ENCODE assay signal across 9 cellular contexts in genomic region chr1:50735443-50735842, GRCh38.
DNase-seq lines count a peak whose midpoint lies in the region; ATAC-seq, FAIRE-seq and TF ChIP-seq lines count a peak whose summit lies in the region.
"Had no signal": no experiment of that assay in that cellular context is flagged by ENCODE, and none has a peak within 500 bp of the region (broad histone marks: within the 10 kb centered on the region; RNA-seq: fewer than 3 reads in every experiment).

No MANE protein-coding gene starts in this region.

- 41% methylated on average over 2 of the region's 2 CpGs for WGBS in A549 (ENCODE audit: missing lambda C conversion rate)

- POLR2A ChIA-PET in A549 (lab: Yijun Ruan, JAX): no interaction called here

- H3K27me3 Mint-ChIP-seq in activated T-cell treated with anti-CD3 and anti-CD28 coated beads, Interleukin-2, amount 50 U/mL, for 72 hours (ENCODE audit: low read depth): no peaks in the 10 kb centered on the region
- H3K27me3 Mint-ChIP-seq: activated naive CD8-positive, alpha-beta T cell treated with anti-CD3 and anti-CD28 coated beads, Interleukin-2, amount 10 ng/mL, durations not matched to agents 7 days and 5 days had no signal

- H3K27ac Mint-ChIP-seq in activated T-cell treated with anti-CD3 and anti-CD28 coated beads, Interleukin-2, amount 50 U/mL, for 72 hours: no peak overlapping the region
- H3K27ac Mint-ChIP-seq: activated naive CD8-positive, alpha-beta T cell treated with anti-CD3 and anti-CD28 coated beads, Interleukin-2, amount 10 ng/mL, durations not matched to agents 7 days and 5 days had no signal

- TF ChIP-seq CTCF in A549 (IDR thresholded peaks at IDR 0.05) (peak; percentile 44), GM12872 (IDR thresholded peaks at IDR 0.05; ENCODE audit: insufficient read depth, low read depth, low read length) (peak; percentile 25; the same call in 1 of the 3 replicates)

- H3K4me3 Mint-ChIP-seq in activated T-cell treated with anti-CD3 and anti-CD28 coated beads, Interleukin-2, amount 50 U/mL, for 72 hours: no peak overlapping the region
- H3K4me3 Mint-ChIP-seq: activated naive CD8-positive, alpha-beta T cell treated with anti-CD3 and anti-CD28 coated beads, Interleukin-2, amount 10 ng/mL, durations not matched to agents 7 days and 5 days had no signal

- TF ChIP-seq EP300 in A549 (IDR thresholded peaks at IDR 0.05): no peak

- CTCF ChIA-PET in A549 (lab: Yijun Ruan, JAX): interaction anchor here (1.1 to 1.7 kb wide), 2 partner anchors 9 to 367 kb away, joined by 4 to 10 read pairs; no protein-coding TSS in a partner anchor

- H3K9me3 Mint-ChIP-seq in activated T-cell treated with anti-CD3 and anti-CD28 coated beads, Interleukin-2, amount 50 U/mL, for 72 hours: no peaks in the 10 kb centered on the region

- peak in 1 of 2 experiments; percentile 34; a peak in 1 of 5 replicates for TF ChIP-seq RAD21 in A549 (conservative IDR thresholded peaks at IDR 0.05 in 1 of 2, IDR thresholded peaks at IDR 0.05 in 1 of 2)

- no peak for ATAC-seq in A549
- ATAC-seq in activated T-cell treated with anti-CD3 and anti-CD28 coated beads, Interleukin-2, amount 50 U/mL, for 72 hours (replicated peaks in 1 of 2): no peak

- H3K4me1 ChIP-seq in A549: no peaks in the 10 kb centered on the region

- H3K4me3 ChIP-seq in A549: no peak overlapping the region

- no peaks in the 10 kb centered on the region for H3K9me3 ChIP-seq in A549

- no peak for FAIRE-seq in A549 (lab: Jason Lieb, UNC)

- H3K4me2 ChIP-seq in A549: no peak overlapping the region

- TF ChIP-seq POLR2A in A549 (IDR thresholded peaks at IDR 0.05; ENCODE audit: low read length): no peak

- no peak overlapping the region for H3K27ac ChIP-seq in A549

- no peaks in the 10 kb centered on the region for H3K4me1 Mint-ChIP-seq in activated T-cell treated with anti-CD3 and anti-CD28 coated beads, Interleukin-2, amount 50 U/mL, for 72 hours (ENCODE audit: low read depth)

- DNase-seq in A549 (ENCODE audit: low read depth in 1 of 2, low spot score in 1 of 2) (peak; percentile 13 to 18), RKO (ENCODE audit: low spot score) (peak; percentile 45), globus pallidus (ENCODE audit: low spot score) (peak; percentile 51), DMS79 (lab: John Stamatoyannopoulos, UW) (no peak)
- DNase-seq in activated CD4-positive, CD25-positive, alpha-beta regulatory T cell treated with anti-CD3 and anti-CD28 coated beads, Interleukin-2, amount 50 U/mL, for 72 hours: no peak
- no peak for DNase-seq in activated effector memory CD4-positive, alpha-beta T cell treated with anti-CD3 and anti-CD28 coated beads, Interleukin-2, amount 50 U/mL, for 16 hours
- DNase-seq in activated T-cell treated with anti-CD3 and anti-CD28 coated beads, Interleukin-2, amount 50 U/mL, for 72 hours: no peak
- DNase-seq: activated naive CD8-positive, alpha-beta T cell treated with anti-CD3 and anti-CD28 coated beads, Interleukin-2, amount 10 ng/mL, durations not matched to agents 7 days and 5 days had no signal

- peaks cover 0 to 4% of the 10 kb centered on the region in 2 donors for H3K36me3 Mint-ChIP-seq in activated T-cell treated with anti-CD3 and anti-CD28 coated beads, Interleukin-2, amount 50 U/mL, for 72 hours (ENCODE audit: insufficient read depth in 2 of 2)

TF ChIP-seq in A549, 52 proteins besides CTCF, POLR2A, EP300 and RAD21:
- no peak for TF ChIP-seq HOXA7 (CRISPR knock-in tag; IDR thresholded peaks at IDR 0.05)
- TF ChIP-seq SREBF2 (IDR thresholded peaks at IDR 0.05): no peak
- TF ChIP-seq CHD4 (IDR thresholded peaks at IDR 0.05; ENCODE audit: borderline replicate concordance): no peak
- TF ChIP-seq FOSL2 (IDR thresholded peaks at IDR 0.05): no peak
- TF ChIP-seq FOSL2 (CRISPR knock-in tag; IDR thresholded peaks at IDR 0.05): no peak
- TF ChIP-seq POLR2AphosphoS2 (conservative IDR thresholded peaks at IDR 0.05; ENCODE audit: low read length): no peak
- TF ChIP-seq EHMT2 (IDR thresholded peaks at IDR 0.05; ENCODE audit: low read depth): no peak
- TF ChIP-seq RARB (CRISPR knock-in tag; IDR thresholded peaks at IDR 0.05): no peak
- TF ChIP-seq CEBPB (IDR thresholded peaks at IDR 0.05): no peak
- TF ChIP-seq CHD2 (IDR thresholded peaks at IDR 0.05; ENCODE audit: low read length, partially characterized antibody): no peak
- TF ChIP-seq NPAS2 (CRISPR knock-in tag; IDR thresholded peaks at IDR 0.05; ENCODE audit: borderline replicate concordance): no peak
- no peak for TF ChIP-seq CBX2 (IDR thresholded peaks at IDR 0.05; ENCODE audit: borderline replicate concordance, low read depth)
- no peak for TF ChIP-seq REST (IDR thresholded peaks at IDR 0.05)
- no peak for TF ChIP-seq MAX (IDR thresholded peaks at IDR 0.05)
- no peak for TF ChIP-seq HOXB5 (CRISPR knock-in tag; IDR thresholded peaks at IDR 0.05)
- TF ChIP-seq KDM5A (IDR thresholded peaks at IDR 0.05): no peak
TF ChIP-seq in A549: peak in this region for 0.

Comparison
In these comparisons a context has a peak if more than half of its experiments do, and no peak if none do; other contexts are left out.
1. DNase-seq: peak in A549 (2 of 2), RKO (single experiment) and globus pallidus (single experiment); none in activated CD4-positive, CD25-positive, alpha-beta regulatory T cell treated with anti-CD3 and anti-CD28 coated beads, Interleukin-2, amount 50 U/mL, for 72 hours (single experiment), DMS79 (single experiment), activated effector memory CD4-positive, alpha-beta T cell treated with anti-CD3 and anti-CD28 coated beads, Interleukin-2, amount 50 U/mL, for 16 hours (single experiment) and activated T-cell treated with anti-CD3 and anti-CD28 coated beads, Interleukin-2, amount 50 U/mL, for 72 hours (0 of 2).